Comparison of ENCODE assay signal across 21 cellular contexts in genomic region chr1:180722586-180722985, GRCh38.
"Had no signal": no experiment of that assay in that cellular context is flagged by ENCODE, and none has a peak within 500 bp of the region (broad histone marks: within the 10 kb centered on the region; RNA-seq: fewer than 3 reads in every experiment).

No MANE protein-coding gene starts in this region.

- H3K9me3 Mint-ChIP-seq: natural killer cell treated with Interleukin-12 subunit alpha and Interleukin-12 subunit beta and Interleukin-15 and Interleukin-18, amount 100 ng/mL, for 72 hours; stimulated activated effector memory CD8-positive, alpha-beta T cell treated with anti-CD3 and anti-CD28 coated beads, Interleukin-12 subunit alpha, Interleukin-12 subunit beta, amount 100 ng/mL, for 72 hours had no signal

- H2AFZ ChIP-seq: neural progenitor cell had no signal

- H3K36me3 Mint-ChIP-seq: natural killer cell treated with Interleukin-12 subunit alpha and Interleukin-12 subunit beta and Interleukin-15 and Interleukin-18, amount 100 ng/mL, for 72 hours; stimulated activated effector memory CD8-positive, alpha-beta T cell treated with anti-CD3 and anti-CD28 coated beads, Interleukin-12 subunit alpha, Interleukin-12 subunit beta, amount 100 ng/mL, for 72 hours had no signal

- H3K27ac Mint-ChIP-seq: natural killer cell treated with Interleukin-12 subunit alpha and Interleukin-12 subunit beta and Interleukin-15 and Interleukin-18, amount 100 ng/mL, for 72 hours; neural progenitor cell; stimulated activated effector memory CD8-positive, alpha-beta T cell treated with anti-CD3 and anti-CD28 coated beads, Interleukin-12 subunit alpha, Interleukin-12 subunit beta, amount 100 ng/mL, for 72 hours had no signal

- DNase-seq: dorsolateral prefrontal cortex; effector CD4-positive, alpha-beta T cell; foreskin fibroblast; gastrocnemius medialis; head of caudate nucleus; mesenchymal stem cell; midbrain; right lobe of liver; stimulated activated CD4-positive, alpha-beta T cell treated with anti-CD3 and anti-CD28 coated beads, Interleukin-2, amount 100 ng/mL, for 24 hours; stimulated activated CD4-positive, alpha-beta T cell treated with anti-CD3 and anti-CD28 coated beads, Interleukin-4, amount 100 ng/mL, for 24 hours; stimulated activated naive CD4-positive, alpha-beta T cell treated with Interleukin-2 at 50 U/mL for 16 hours; stomach; thyroid gland; trophoblast cell had no signal

- H3K9ac ChIP-seq: neural progenitor cell had no signal

- H3K4me2 ChIP-seq: neural progenitor cell had no signal

- ATAC-seq: esophagus mucosa; gastrocnemius medialis; natural killer cell treated with Interleukin-12 subunit alpha and Interleukin-12 subunit beta and Interleukin-15 and Interleukin-18, amount 100 ng/mL, for 72 hours; right lobe of liver; stimulated activated effector memory CD8-positive, alpha-beta T cell treated with anti-CD3 and anti-CD28 coated beads, Interleukin-12 subunit alpha, Interleukin-12 subunit beta, amount 100 ng/mL, for 72 hours had no signal

- H3K27ac ChIP-seq: dorsolateral prefrontal cortex, epithelial cell of prostate, neural progenitor cell, prostate gland, right lobe of liver, stomach, thyroid gland, vagina had no signal

- H3K4me3 Mint-ChIP-seq: natural killer cell treated with Interleukin-12 subunit alpha and Interleukin-12 subunit beta and Interleukin-15 and Interleukin-18, amount 100 ng/mL, for 72 hours; neural progenitor cell; stimulated activated effector memory CD8-positive, alpha-beta T cell treated with anti-CD3 and anti-CD28 coated beads, Interleukin-12 subunit alpha, Interleukin-12 subunit beta, amount 100 ng/mL, for 72 hours had no signal

- H3K9me3 ChIP-seq: gastrocnemius medialis, prostate gland, right lobe of liver, thyroid gland, vagina had no signal

- H3K4me1 ChIP-seq: neural progenitor cell, prostate gland, right lobe of liver, stomach, thyroid gland, vagina had no signal

- H3K4me1 Mint-ChIP-seq: neural progenitor cell; stimulated activated effector memory CD8-positive, alpha-beta T cell treated with anti-CD3 and anti-CD28 coated beads, Interleukin-12 subunit alpha, Interleukin-12 subunit beta, amount 100 ng/mL, for 72 hours had no signal

- H3K27me3 Mint-ChIP-seq: natural killer cell treated with Interleukin-12 subunit alpha and Interleukin-12 subunit beta and Interleukin-15 and Interleukin-18, amount 100 ng/mL, for 72 hours had no signal

- H3K36me3 ChIP-seq: gastrocnemius medialis, prostate gland, right lobe of liver, thyroid gland, vagina had no signal

- H3K27me3 ChIP-seq: dorsolateral prefrontal cortex, gastrocnemius medialis, neural progenitor cell, right lobe of liver, stomach, thyroid gland, vagina had no signal

- H3K4me3 ChIP-seq: dorsolateral prefrontal cortex, gastrocnemius medialis, neural progenitor cell, prostate gland, right lobe of liver, stomach, thyroid gland, vagina had no signal
